8 cellular contexts compared by ENCODE assay signal in genomic region chr1:23916209-23917131, GRCh38. TPM values are rescaled to one million over a fixed set of nuclear protein-coding genes. Genes with fewer than 3 reads are reported as not detected.
A peak's percentile ranks its signal among the peaks of the same experiment; 100 is the strongest.
DNase-seq lines count a peak whose midpoint lies in the region; ATAC-seq, FAIRE-seq and TF ChIP-seq lines count a peak whose summit lies in the region.

No MANE protein-coding gene starts in this region.

- no peak overlapping the region for H3K27ac Mint-ChIP-seq in CD8-positive, alpha-beta T cell
- no peak overlapping the region for H3K27ac Mint-ChIP-seq in astrocyte (ENCODE audit: unreplicated experiment)

- no peaks in the 10 kb centered on the region for H3K36me3 Mint-ChIP-seq in CD8-positive, alpha-beta T cell
- no peaks in the 10 kb centered on the region for H3K36me3 Mint-ChIP-seq in astrocyte (ENCODE audit: low read depth, unreplicated experiment)

- no peaks in the 10 kb centered on the region for H3K36me3 ChIP-seq in CD8-positive, alpha-beta T cell (ENCODE audit: insufficient read depth, low read length)
- no peaks in the 10 kb centered on the region for H3K36me3 ChIP-seq in Karpas-422 (ENCODE audit: insufficient read depth, low read length)
- no peaks in the 10 kb centered on the region for H3K36me3 ChIP-seq in astrocyte (ENCODE audit: insufficient read depth, low read length)

- no peak for FAIRE-seq in astrocyte (lab: Jason Lieb, UNC)

- ATAC-seq in CD8-positive, alpha-beta T cell, result peak; percentile 98
- ATAC-seq in GM19463 (IDR thresholded peaks at IDR 0.05; ENCODE audit: unreplicated experiment), result peak; percentile 65
- ATAC-seq in SK-N-SH treated with all-trans-retinoic acid at 6 μM for 48 hours, result peak; percentile 98

- 0 out of 2 replicates have a peak, but pooled peaks cover 3% of the 10 kb centered on the region for H3K79me2 ChIP-seq in Karpas-422 (ENCODE audit: low read length)
- no peaks in the 10 kb centered on the region for H3K79me2 ChIP-seq in astrocyte (ENCODE audit: insufficient read depth, low read length)

- no peak overlapping the region for H3K4me3 ChIP-seq in CD8-positive, alpha-beta T cell (ENCODE audit: low read depth, low read length)
- H3K4me3 ChIP-seq in Karpas-422 (ENCODE audit: low read length) (peak overlapping the region; percentile 21; the same call in 1 of the 2 replicates), astrocyte (ENCODE audit: insufficient read depth, low read depth, low read length) (no peak overlapping the region)

- H3K4me2 ChIP-seq in Karpas-422 (ENCODE audit: low read depth, low read length, poor library complexity, severe bottlenecking), result peak overlapping the region; percentile 64
- no peak overlapping the region for H3K4me2 ChIP-seq in astrocyte (ENCODE audit: low read length)

- CTCF ChIA-PET in CD8-positive, alpha-beta T cell (lab: Charles Lee), result interaction anchor here (0.6 to 3.5 kb wide), 27 partner anchors 10 to 377 kb away, joined by 3 to 53 read pairs (median 4); partner anchors contain the start of genes FUCA1, GALE and RPL11

- H4K20me1 ChIP-seq in Karpas-422 (ENCODE audit: insufficient read depth, low read depth, low read length) (no peaks in the 10 kb centered on the region), astrocyte (ENCODE audit: insufficient read depth, low read length) (no peaks in the 10 kb centered on the region)

- H3K9ac ChIP-seq in Karpas-422 (ENCODE audit: low read length) (peak overlapping the region; percentile 59), astrocyte (ENCODE audit: low read length) (no peak overlapping the region)

- H3K9me2 ChIP-seq in Karpas-422 (replicated peaks; ENCODE audit: insufficient read depth, low read length), result no peaks in the 10 kb centered on the region

- peaks cover 35% of the 10 kb centered on the region for H3K4me1 ChIP-seq in CD8-positive, alpha-beta T cell (ENCODE audit: insufficient read depth, low read length)
- H3K4me1 ChIP-seq in Karpas-422 (ENCODE audit: low read length) (peaks cover 49% of the 10 kb centered on the region), astrocyte (ENCODE audit: insufficient read depth, low read length) (no peaks in the 10 kb centered on the region)

- H3K27me3 ChIP-seq in CD8-positive, alpha-beta T cell (ENCODE audit: insufficient read depth, low read length), result no peaks in the 10 kb centered on the region
- H3K27me3 ChIP-seq in Karpas-422 (ENCODE audit: low read length), result no peaks in the 10 kb centered on the region
- H3K27me3 ChIP-seq in astrocyte (ENCODE audit: insufficient read depth, low read length), result no peaks in the 10 kb centered on the region

- no peaks in the 10 kb centered on the region for H3K27me3 Mint-ChIP-seq in CD8-positive, alpha-beta T cell (ENCODE audit: low read depth)
- H3K27me3 Mint-ChIP-seq in astrocyte (ENCODE audit: low read depth, unreplicated experiment), result peaks cover 7% of the 10 kb centered on the region

- peaks cover 36% of the 10 kb centered on the region for H3K4me1 Mint-ChIP-seq in CD8-positive, alpha-beta T cell (ENCODE audit: low read depth)
- H3K4me1 Mint-ChIP-seq in astrocyte (ENCODE audit: low read depth, unreplicated experiment), result no peaks in the 10 kb centered on the region

- H2AFZ ChIP-seq in Karpas-422 (ENCODE audit: low read length) (peak overlapping the region; percentile 62), astrocyte (ENCODE audit: low read depth, low read length) (peak overlapping the region; percentile 24)

- no peak overlapping the region for H3K4me3 Mint-ChIP-seq in CD8-positive, alpha-beta T cell
- H3K4me3 Mint-ChIP-seq in astrocyte (ENCODE audit: unreplicated experiment), result no peak overlapping the region

- POLR2A ChIA-PET in CD8-positive, alpha-beta T cell (lab: Charles Lee), result interaction anchor here (0.9 to 1.6 kb wide), 4 partner anchors 10 to 138 kb away, joined by 3 to 4 read pairs (median 3); partner anchors contain the start of genes PITHD1 and PNRC2

- intact Hi-C loops in CD8-positive, alpha-beta T cell (cut with DNase I, micrococcal nuclease), result loop anchor here (1.0 to 2.0 kb wide), 4 partner anchors 48 to 144 kb away; partner anchors contain the start of gene FUCA1 (in 1 of the 2)

- H3K9me3 ChIP-seq in CD8-positive, alpha-beta T cell (ENCODE audit: low read length), result no peaks in the 10 kb centered on the region
- H3K9me3 ChIP-seq in Karpas-422 (ENCODE audit: low read length) (no peaks in the 10 kb centered on the region), astrocyte (ENCODE audit: insufficient read depth, low read depth, low read length) (no peaks in the 10 kb centered on the region)

- no peak overlapping the region for H3K27ac ChIP-seq in CD8-positive, alpha-beta T cell (ENCODE audit: low read depth, low read length)
- peak overlapping the region; percentile 97 for H3K27ac ChIP-seq in Karpas-422 (ENCODE audit: low read length)
- no peak overlapping the region for H3K27ac ChIP-seq in astrocyte (ENCODE audit: low read depth, low read length)

- peak; percentile 86 for TF ChIP-seq CTCF in CD8-positive, alpha-beta T cell (IDR thresholded peaks at IDR 0.05)
- peak; percentile 57 for TF ChIP-seq CTCF in astrocyte (IDR thresholded peaks at IDR 0.05; ENCODE audit: insufficient read depth, low read depth, low read length)

- H3K9me3 Mint-ChIP-seq in CD8-positive, alpha-beta T cell, result no peaks in the 10 kb centered on the region
- H3K9me3 Mint-ChIP-seq in astrocyte (ENCODE audit: unreplicated experiment), result no peaks in the 10 kb centered on the region

- DNase-seq in CD8-positive, alpha-beta T cell, result peak; percentile 36 to 76 (median 59)
- peak; percentile 94 for DNase-seq in Karpas-422
- peak; percentile 38 for DNase-seq in astrocyte (ENCODE audit: low read depth)
- peak; percentile 77 for DNase-seq in iPS-NIHi11 (ENCODE audit: low spot score)
- DNase-seq in stimulated activated CD4-positive, alpha-beta T cell treated with anti-CD3 and anti-CD28 coated beads, Interleukin-12 subunit alpha, Interleukin-12 subunit beta, amount 100 ng/mL, for 48 hours (ENCODE audit: low read depth in 2 of 3, low spot score in 1 of 3), result peak; percentile 28 to 30 (median 29)
- no peak for DNase-seq in activated effector memory CD4-positive, alpha-beta T cell treated with Interleukin-2 at 50 U/mL for 16 hours

TF ChIP-seq in SK-N-SH treated with all-trans-retinoic acid at 6 μM for 48 hours, 23 proteins besides CTCF, POLR2A, EP300 and RAD21:
- TF ChIP-seq CREB5 (CRISPR knock-in tag; IDR thresholded peaks at IDR 0.05; ENCODE audit: low read depth) (no peak), ISL1 (CRISPR knock-in tag; IDR thresholded peaks at IDR 0.05) (no peak), SNAI2 (CRISPR knock-in tag; IDR thresholded peaks at IDR 0.05) (no peak), TCF4 (CRISPR knock-in tag; IDR thresholded peaks at IDR 0.05; ENCODE audit: borderline replicate concordance) (no peak), ZNF70 (CRISPR knock-in tag; IDR thresholded peaks at IDR 0.05) (peak; percentile 76), RARB (CRISPR knock-in tag; IDR thresholded peaks at IDR 0.05) (no peak)

RNA-seq across cellular contexts. Expression of gene CNR2, which starts 3.3 kb away (rescaled TPM):
- total RNA-seq in CD8-positive, alpha-beta T cell, result under 1 TPM; 0.92 to 0.98 TPM
- 16.4 and 18.9 TPM in 2 replicates for total RNA-seq in Karpas-422 (2014; rRNA removed; shearing (Covaris generic); ENCODE audit: low replicate concordance)
- total RNA-seq in astrocyte, result not detected in 2 replicates

RNA-seq across cellular contexts. Expression of gene PNRC2, which starts 43.2 kb away (rescaled TPM):
- total RNA-seq in CD8-positive, alpha-beta T cell, result 100 to 1,000 TPM; 187 to 203 TPM
- 114 and 140 TPM in 2 replicates for total RNA-seq in Karpas-422 (2014; rRNA removed; shearing (Covaris generic); ENCODE audit: low replicate concordance)
- 57.8 and 83.8 TPM in 2 replicates for total RNA-seq in astrocyte

RNA-seq across cellular contexts. Expression of gene FUCA1, which starts 48.4 kb away (rescaled TPM):
- total RNA-seq in CD8-positive, alpha-beta T cell, result 1 to 10 TPM; 5.3 to 5.7 TPM
- total RNA-seq in Karpas-422 (2014; rRNA removed; shearing (Covaris generic); ENCODE audit: low replicate concordance), result 37.8 and 47.2 TPM in 2 replicates
- 9.7 and 10.4 TPM in 2 replicates for total RNA-seq in astrocyte
